ENCODE assay signal across 1 cellular context in the genomic region with DNA sequence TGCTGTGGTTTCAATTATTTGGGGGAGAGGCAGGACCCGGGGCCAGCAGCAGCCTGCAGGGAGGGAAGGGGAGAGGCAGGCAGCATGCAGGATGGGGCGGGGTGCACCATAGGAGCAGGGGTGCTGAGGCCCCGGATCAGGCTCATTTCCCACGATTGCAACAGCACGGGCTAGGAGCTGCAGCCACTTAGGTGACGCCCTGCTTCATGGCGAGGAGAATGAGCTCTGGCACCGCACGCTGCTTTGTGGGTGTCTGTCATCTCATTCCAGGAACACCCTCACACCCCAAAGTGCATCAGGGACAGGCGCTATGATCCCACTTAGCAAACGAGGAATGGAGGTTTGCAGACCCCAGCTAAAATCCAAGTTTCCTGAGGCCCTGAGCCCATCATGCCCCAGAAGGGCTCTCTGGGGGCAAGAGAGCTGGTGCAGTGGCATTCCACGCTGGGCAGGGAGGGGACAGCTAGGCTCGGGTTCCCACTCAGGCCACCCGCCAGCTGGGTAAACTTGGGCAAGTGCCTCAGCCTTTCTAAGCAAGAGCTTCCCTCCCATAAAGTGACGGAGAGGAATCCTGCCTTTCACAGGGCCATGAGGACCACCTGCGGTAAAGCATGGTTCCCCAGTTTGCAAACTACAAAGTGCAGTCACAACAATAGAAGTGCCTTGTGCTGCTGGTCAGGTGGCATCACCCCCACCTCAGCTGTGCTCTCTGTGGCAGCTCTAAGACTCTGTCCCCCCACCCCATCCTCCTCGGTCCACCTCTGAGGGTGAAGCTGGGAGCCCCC.
TF ChIP-seq lines count a peak whose summit lies in the region.

No MANE protein-coding gene starts in this region.

TF ChIP-seq in H1, 55 proteins besides CTCF, POLR2A, EP300 and RAD21:
- TF ChIP-seq SRF (IDR thresholded peaks at IDR 0.05; ENCODE audit: low read depth, low read length) (no peak), BCL11A (IDR thresholded peaks at IDR 0.05; ENCODE audit: low read depth in 2 of 2, low read length in 2 of 2) (no peak), SP2 (IDR thresholded peaks at IDR 0.05; ENCODE audit: low read length) (no peak), NRF1 (IDR thresholded peaks at IDR 0.05; ENCODE audit: low read depth, low read length) (no peak), SUZ12 (IDR thresholded peaks at IDR 0.05; ENCODE audit: low read length) (no peak), KDM4A (IDR thresholded peaks at IDR 0.05; ENCODE audit: low read depth, low read length, severe bottlenecking) (no peak), PHF8 (conservative IDR thresholded peaks at IDR 0.05; ENCODE audit: low read depth, low read length) (no peak), JUN (IDR thresholded peaks at IDR 0.05; ENCODE audit: low read depth, low read length) (no peak), GABPA (IDR thresholded peaks at IDR 0.05; ENCODE audit: borderline replicate concordance, insufficient read depth, low read length) (no peak), EGR1 (IDR thresholded peaks at IDR 0.05; ENCODE audit: borderline replicate concordance, low read depth, low read length) (no peak), HDAC6 (IDR thresholded peaks at IDR 0.05; ENCODE audit: low read depth, low read length) (no peak)
- TF ChIP-seq, protein P1, sequence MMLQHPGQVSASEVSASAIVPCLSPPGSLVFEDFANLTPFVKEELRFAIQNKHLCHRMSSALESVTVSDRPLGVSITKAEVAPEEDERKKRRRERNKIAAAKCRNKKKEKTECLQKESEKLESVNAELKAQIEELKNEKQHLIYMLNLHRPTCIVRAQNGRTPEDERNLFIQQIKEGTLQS (IDR thresholded peaks at IDR 0.05; ENCODE audit: insufficient read depth, low read depth, low read length), result no peak
